8 cellular contexts compared by ENCODE assay signal in the genomic region with DNA sequence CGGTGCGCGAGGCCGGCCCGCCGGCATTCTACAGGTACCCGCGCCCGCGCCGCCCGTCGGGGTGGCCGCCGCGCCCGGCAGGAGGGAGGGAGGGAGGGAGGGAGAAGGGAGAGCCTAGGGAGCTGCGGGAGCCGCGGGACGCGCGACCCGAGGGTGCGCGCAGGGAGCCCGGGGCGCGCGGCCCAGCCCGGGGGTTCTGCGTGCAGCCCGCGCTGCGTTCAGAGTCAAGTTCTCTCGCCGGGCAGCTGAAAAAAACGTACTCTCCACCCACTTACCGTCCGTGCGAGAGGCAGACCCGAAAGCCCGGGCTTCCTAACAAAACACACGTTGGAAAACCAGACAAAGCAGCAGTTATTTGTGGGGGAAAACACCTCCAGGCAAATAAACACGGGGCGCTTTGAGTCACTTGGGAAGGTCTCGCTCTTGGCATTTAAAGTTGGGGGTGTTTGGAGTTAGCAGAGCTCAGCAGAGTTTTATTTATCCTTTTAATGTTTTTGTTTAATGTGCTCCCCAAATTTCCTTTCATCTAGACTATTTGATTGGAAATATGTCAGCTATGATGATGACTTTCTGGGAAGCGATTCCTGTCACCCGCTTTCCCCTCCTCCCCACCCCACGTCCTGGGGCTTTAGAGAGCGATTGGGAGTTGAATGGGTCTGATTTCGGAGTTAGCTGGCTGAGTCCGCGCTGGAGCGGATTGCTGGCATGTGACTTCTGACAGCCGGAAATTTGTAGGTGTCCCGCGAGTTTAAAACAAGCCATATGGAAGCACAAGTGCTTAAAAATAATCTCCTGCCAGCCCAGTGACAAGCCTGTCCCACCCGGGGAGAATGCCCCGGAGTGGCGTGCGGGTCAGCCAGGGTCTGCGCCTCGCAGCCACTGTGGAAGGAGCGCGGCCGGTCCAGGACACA. TPM values are rescaled to one million over a fixed set of nuclear protein-coding genes. Genes with fewer than 3 reads are reported as not detected.
A peak's percentile ranks its signal among the peaks of the same experiment; 100 is the strongest.
DNase-seq lines count a peak whose midpoint lies in the region; ATAC-seq and TF ChIP-seq lines count a peak whose summit lies in the region.

No MANE protein-coding gene starts in this region.

- WGBS in mesendoderm (ENCODE audit: extremely low coverage, insufficient coverage, low lambda C conversion rate) = no CpG with 5 or more reads among the region's 67 CpGs

- H3K36me3 ChIP-seq in mesendoderm (ENCODE audit: control insufficient read depth, insufficient read depth, low read length) (no peaks in the 10 kb centered on the region), uterus (no peaks in the 10 kb centered on the region)
- no peaks in the 10 kb centered on the region for H3K36me3 ChIP-seq in effector memory CD4-positive, alpha-beta T cell (ENCODE audit: control insufficient read depth, insufficient read depth, low read length)

- peaks cover 11% of the 10 kb centered on the region for H3K4me1 Mint-ChIP-seq in activated T-cell treated with anti-CD3 and anti-CD28 coated beads, Interleukin-2, amount 50 U/mL, for 4 hours (ENCODE audit: low read depth)
- peaks cover 16% of the 10 kb centered on the region for H3K4me1 Mint-ChIP-seq in chondrocyte (ENCODE audit: low read depth)

- H3K4me3 Mint-ChIP-seq in activated T-cell treated with anti-CD3 and anti-CD28 coated beads, Interleukin-2, amount 50 U/mL, for 4 hours = peak overlapping the region; percentile 65
- peak overlapping the region; percentile 65 for H3K4me3 Mint-ChIP-seq in chondrocyte (ENCODE audit: unreplicated experiment)

- H3K27me3 Mint-ChIP-seq in activated T-cell treated with anti-CD3 and anti-CD28 coated beads, Interleukin-2, amount 50 U/mL, for 4 hours (ENCODE audit: low read depth) = peaks cover 35% of the 10 kb centered on the region
- peaks cover 69% of the 10 kb centered on the region for H3K27me3 Mint-ChIP-seq in chondrocyte (ENCODE audit: low read depth)

- peaks cover 2% of the 10 kb centered on the region for H3K36me3 Mint-ChIP-seq in activated T-cell treated with anti-CD3 and anti-CD28 coated beads, Interleukin-2, amount 50 U/mL, for 4 hours (ENCODE audit: insufficient read depth)
- no peaks in the 10 kb centered on the region for H3K36me3 Mint-ChIP-seq in chondrocyte (ENCODE audit: low read depth)

- intact Hi-C loops in uterus (cut with DNase I; ENCODE audit: low total_unique reads) = no loop called here

- peak overlapping the region; percentile 28 for H3K4me2 ChIP-seq in mesendoderm (ENCODE audit: low read length)

- TF ChIP-seq POLR2A in uterus (IDR thresholded peaks at IDR 0.05) = no peak

- ATAC-seq in activated T-cell treated with anti-CD3 and anti-CD28 coated beads, Interleukin-2, amount 50 U/mL, for 4 hours = no peak

- H3K79me2 ChIP-seq in mesendoderm (ENCODE audit: control insufficient read depth, insufficient read depth, low read length) = no peaks in the 10 kb centered on the region

- H3K79me1 ChIP-seq in mesendoderm (ENCODE audit: low read length) = no peaks in the 10 kb centered on the region

- H2AK5ac ChIP-seq in mesendoderm (ENCODE audit: low read length) = no peak overlapping the region

- H3K9me3 Mint-ChIP-seq in activated T-cell treated with anti-CD3 and anti-CD28 coated beads, Interleukin-2, amount 50 U/mL, for 4 hours = no peaks in the 10 kb centered on the region
- no peaks in the 10 kb centered on the region for H3K9me3 Mint-ChIP-seq in chondrocyte (ENCODE audit: low read depth)

- no peak overlapping the region for H3K18ac ChIP-seq in mesendoderm (ENCODE audit: low read length)

- H3K9ac ChIP-seq in mesendoderm (ENCODE audit: low read length) = no peak overlapping the region

- H3K4me1 ChIP-seq in mesendoderm (ENCODE audit: control insufficient read depth, low read depth, low read length) = no peaks in the 10 kb centered on the region
- H3K4me1 ChIP-seq in uterus = no peaks in the 10 kb centered on the region
- no peaks in the 10 kb centered on the region for H3K4me1 ChIP-seq in effector memory CD4-positive, alpha-beta T cell (ENCODE audit: control insufficient read depth, insufficient read depth, low read length, poor library complexity, severe bottlenecking)

- H2BK5ac ChIP-seq in mesendoderm (ENCODE audit: low read length) = no peak overlapping the region

- DNase-seq in activated T-cell treated with anti-CD3 and anti-CD28 coated beads, Interleukin-2, amount 50 U/mL, for 4 hours = no peak
- DNase-seq in activated T-cell treated with anti-CD3 and anti-CD28 coated beads for 4 hours = no peak
- no peak for DNase-seq in chondrocyte (ENCODE audit: low spot score)
- peak; percentile 22 for DNase-seq in mesendoderm
- DNase-seq in uterus = peak; percentile 51 to 60
- no peak for DNase-seq in EL
- DNase-seq in NCI-H2227 (lab: John Stamatoyannopoulos, UW; ENCODE audit: unreplicated experiment) = no peak
- DNase-seq in effector memory CD4-positive, alpha-beta T cell = no peak

- H3K27me3 ChIP-seq in mesendoderm (ENCODE audit: insufficient read depth, low read length, poor library complexity) (peaks cover 33% of the 10 kb centered on the region), uterus (no peaks in the 10 kb centered on the region)
- H3K27me3 ChIP-seq in effector memory CD4-positive, alpha-beta T cell (replicated peaks; ENCODE audit: control insufficient read depth, insufficient read depth, low read length, poor library complexity, severe bottlenecking) = peaks cover 8% of the 10 kb centered on the region

- no peak overlapping the region for H3K27ac Mint-ChIP-seq in chondrocyte (ENCODE audit: unreplicated experiment)

- H3K27ac ChIP-seq in mesendoderm (ENCODE audit: low read depth, low read length) (no peak overlapping the region), uterus (peak overlapping the region; percentile 95 to 99)
- no peak overlapping the region for H3K27ac ChIP-seq in effector memory CD4-positive, alpha-beta T cell (ENCODE audit: insufficient read depth, low read length, poor library complexity, severe bottlenecking)

- peak overlapping the region; percentile 52 for H3K56ac ChIP-seq in mesendoderm (ENCODE audit: low read length)

- no peak overlapping the region for H2BK15ac ChIP-seq in mesendoderm (replicated peaks; ENCODE audit: low read depth)

- H4K8ac ChIP-seq in mesendoderm (ENCODE audit: low read depth, low read length) = no peak overlapping the region

- no peak overlapping the region for H4K5ac ChIP-seq in mesendoderm (ENCODE audit: low read length)

- no peak overlapping the region for H3K23ac ChIP-seq in mesendoderm (ENCODE audit: low read length)

- H3K4me3 ChIP-seq in mesendoderm (ENCODE audit: low read length) (no peak overlapping the region), uterus (peak overlapping the region; percentile 44 to 59)
- H3K4me3 ChIP-seq in effector memory CD4-positive, alpha-beta T cell (ENCODE audit: insufficient read depth, low read depth, low read length, poor library complexity, severe bottlenecking) = no peak overlapping the region

- H2BK120ac ChIP-seq in mesendoderm (ENCODE audit: low read depth, low read length) = no peak overlapping the region

- no peak overlapping the region for H3K4ac ChIP-seq in mesendoderm (ENCODE audit: low read depth, low read length)

- no peaks in the 10 kb centered on the region for H3K9me3 ChIP-seq in uterus
- no peaks in the 10 kb centered on the region for H3K9me3 ChIP-seq in effector memory CD4-positive, alpha-beta T cell (ENCODE audit: control insufficient read depth, low read length)

- no peak for TF ChIP-seq CTCF in chondrocyte (IDR thresholded peaks at IDR 0.05)
- TF ChIP-seq CTCF in uterus (IDR thresholded peaks at IDR 0.05) = no peak

RNA-seq across cellular contexts. Expression of a gene that starts 1.1 kb away (rescaled TPM):
- total RNA-seq in activated T-cell treated with anti-CD3 and anti-CD28 coated beads, Interleukin-2, amount 50 U/mL, for 4 hours = under 1 TPM; 0.13 to 0.68 (median 0.54) TPM
- total RNA-seq in chondrocyte = not detected in 3 replicates
- polyA plus RNA-seq in mesendoderm (2013, experiment 1 of 2) = under 0.01 TPM
- not detected for polyA plus RNA-seq in mesendoderm (2013, experiment 2 of 2)
- 100 to 1,000 TPM in 3 of 4 donors, 10 to 100 TPM in 1; 29.1 to 225 (median 141) TPM for total RNA-seq in uterus

Comparison
In these comparisons a context has a peak if more than half of its experiments do, and no peak if none do; other contexts are left out.
1. DNase-seq: peak in mesendoderm (single experiment) and uterus (2 of 2); none in activated T-cell treated with anti-CD3 and anti-CD28 coated beads, Interleukin-2, amount 50 U/mL, for 4 hours (single experiment), activated T-cell treated with anti-CD3 and anti-CD28 coated beads for 4 hours (single experiment), chondrocyte (single experiment), EL (single experiment), NCI-H2227 (single experiment) and effector memory CD4-positive, alpha-beta T cell (0 of 3).
2. H3K27ac ChIP-seq: peak in uterus (2 of 2); none in mesendoderm (single experiment) and effector memory CD4-positive, alpha-beta T cell (single experiment).
3. H3K4me3 ChIP-seq: peak in uterus (2 of 2); none in mesendoderm (single experiment) and effector memory CD4-positive, alpha-beta T cell (single experiment).
4. RNA of a gene that starts 1.1 kb away (total RNA-seq): 29.1 to 225 TPM in uterus; 0.13 to 0.68 TPM in activated T-cell treated with anti-CD3 and anti-CD28 coated beads, Interleukin-2, amount 50 U/mL, for 4 hours and not detected in chondrocyte; every median in the first group is over 10 times any median in the second.